ENCODE assay signal across 19 cellular contexts in genomic region chr16:50537533-50538290, GRCh38.
"Had no signal": no experiment of that assay in that cellular context is flagged by ENCODE, and none has a peak within 500 bp of the region (broad histone marks: within the 10 kb centered on the region; RNA-seq: fewer than 3 reads in every experiment).

No MANE protein-coding gene starts in this region.

- ATAC-seq: gastroesophageal sphincter; heart left ventricle; naive thymus-derived CD4-positive, alpha-beta T cell; pancreas; right lobe of liver; stimulated activated naive B cell treated with anti-CD40 and anti-IgM and Interleukin-4, amounts not matched to agents 10 μg/mL and 1 μg/mL and 100 μg/mL, for 72 hours had no signal

- H3K36me3 Mint-ChIP-seq: brain; naive thymus-derived CD4-positive, alpha-beta T cell had no signal

- H3K9me3 Mint-ChIP-seq: activated CD4-positive, alpha-beta memory T cell treated with anti-CD3 and anti-CD28 coated beads, Interleukin-2, amount 10 ng/mL, durations not matched to agents 7 days and 5 days; activated T-cell treated with anti-CD3 and anti-CD28 coated beads, Interleukin-2, amount 50 U/mL, for 24 hours; activated T-helper 2 cell treated with anti-CD3 and anti-CD28 coated beads, Interferon-gamma antibody, Interleukin-2, Interleukin-4, amounts not matched to agents 10 μg/mL and 5 μg/mL and 100 μg/mL, durations not matched to agents 14 hours and 24 hours and 36 hours had no signal

- H3K9me3 ChIP-seq: gastroesophageal sphincter, heart left ventricle, neutrophil, pancreas, right lobe of liver had no signal

- H3K27me3 ChIP-seq: gastroesophageal sphincter, pancreas, right lobe of liver had no signal

- DNase-seq: activated CD4-positive, alpha-beta memory T cell treated with anti-CD3 and anti-CD28 coated beads, Interleukin-2, amount 10 ng/mL, durations not matched to agents 7 days and 5 days; activated CD4-positive, alpha-beta T cell treated with anti-CD3 and anti-CD28 coated beads for 48 hours; activated CD4-positive, CD25-positive, alpha-beta regulatory T cell; activated naive CD4-positive, alpha-beta T cell treated with Interleukin-2 at 50 U/mL for 16 hours; activated T-cell treated with anti-CD3 and anti-CD28 coated beads, Interleukin-2, amount 50 U/mL, for 24 hours; cortex of kidney; heart left ventricle; naive thymus-derived CD4-positive, alpha-beta T cell; pancreas; stimulated activated CD4-positive, alpha-beta T cell treated with anti-CD3 and anti-CD28 coated beads, Interleukin-4, amount 100 ng/mL, for 4 hours; stimulated activated naive B cell treated with anti-CD40 and anti-IgM and Interleukin-4, amounts not matched to agents 10 μg/mL and 1 μg/mL and 100 μg/mL, for 72 hours; T1000 had no signal

- FAIRE-seq: endometrium, pancreas had no signal

- H3K36me3 ChIP-seq: gastroesophageal sphincter, heart left ventricle, neutrophil, pancreas, right lobe of liver had no signal

- H3K4me1 Mint-ChIP-seq: activated CD4-positive, alpha-beta memory T cell treated with anti-CD3 and anti-CD28 coated beads, Interleukin-2, amount 10 ng/mL, durations not matched to agents 7 days and 5 days; stimulated activated naive B cell treated with anti-CD40 and anti-IgM and Interleukin-4, amounts not matched to agents 10 μg/mL and 1 μg/mL and 100 μg/mL, for 72 hours had no signal

- H3K4me2 ChIP-seq: smooth muscle cell had no signal

- H3K27ac ChIP-seq: gastroesophageal sphincter, heart left ventricle, neutrophil, pancreas, right lobe of liver had no signal

- H3K4me1 ChIP-seq: gastroesophageal sphincter, heart left ventricle, pancreas, right lobe of liver had no signal

- H3K4me3 Mint-ChIP-seq: activated CD4-positive, alpha-beta memory T cell treated with anti-CD3 and anti-CD28 coated beads, Interleukin-2, amount 10 ng/mL, durations not matched to agents 7 days and 5 days; activated T-cell treated with anti-CD3 and anti-CD28 coated beads, Interleukin-2, amount 50 U/mL, for 24 hours; brain; naive thymus-derived CD4-positive, alpha-beta T cell; stimulated activated naive B cell treated with anti-CD40 and anti-IgM and Interleukin-4, amounts not matched to agents 10 μg/mL and 1 μg/mL and 100 μg/mL, for 72 hours had no signal

- H3K27ac Mint-ChIP-seq: activated CD4-positive, alpha-beta memory T cell treated with anti-CD3 and anti-CD28 coated beads, Interleukin-2, amount 10 ng/mL, durations not matched to agents 7 days and 5 days; activated T-cell treated with anti-CD3 and anti-CD28 coated beads, Interleukin-2, amount 50 U/mL, for 24 hours; activated T-helper 2 cell treated with anti-CD3 and anti-CD28 coated beads, Interferon-gamma antibody, Interleukin-2, Interleukin-4, amounts not matched to agents 10 μg/mL and 5 μg/mL and 100 μg/mL, durations not matched to agents 14 hours and 24 hours and 36 hours; brain; naive thymus-derived CD4-positive, alpha-beta T cell; stimulated activated naive B cell treated with anti-CD40 and anti-IgM and Interleukin-4, amounts not matched to agents 10 μg/mL and 1 μg/mL and 100 μg/mL, for 72 hours had no signal

- H3K27me3 Mint-ChIP-seq: activated T-cell treated with anti-CD3 and anti-CD28 coated beads, Interleukin-2, amount 50 U/mL, for 24 hours had no signal

- H3K4me3 ChIP-seq: gastroesophageal sphincter, heart left ventricle, pancreas, right lobe of liver, smooth muscle cell had no signal
